ENCODE assay signal across 1 cellular context in genomic region chr13:98405690-98406344, GRCh38.
TF ChIP-seq lines count a peak whose summit lies in the region.

No MANE protein-coding gene starts in this region.

TF ChIP-seq in HepG2, 621 proteins besides CTCF, POLR2A, EP300 and RAD21 (continued from another document):
- TF ChIP-seq AHDC1 (CRISPR knock-in tag; IDR thresholded peaks at IDR 0.05; ENCODE audit: borderline replicate concordance) (no peak), WIZ (CRISPR knock-in tag; IDR thresholded peaks at IDR 0.05) (no peak), POLR2AphosphoS5 (IDR thresholded peaks at IDR 0.05; ENCODE audit: low read depth, low read length) (0 out of 2 replicates have a peak, but pooled peaks have one; percentile 16), MAFK (conservative IDR thresholded peaks at IDR 0.05 in 1 of 2, IDR thresholded peaks at IDR 0.05 in 1 of 2; ENCODE audit: low read length in 2 of 2) (peak; percentile 77 to 83), POLR2AphosphoS2 (IDR thresholded peaks at IDR 0.05; ENCODE audit: low read depth, low read length) (0 out of 2 replicates have a peak, but pooled peaks have one; percentile 41), HOXA9 (CRISPR knock-in tag; IDR thresholded peaks at IDR 0.05; ENCODE audit: borderline replicate concordance) (no peak), RFXANK (CRISPR knock-in tag; IDR thresholded peaks at IDR 0.05) (no peak), ZFP62 (CRISPR knock-in tag; IDR thresholded peaks at IDR 0.05) (no peak), FOXA3 (CRISPR knock-in tag; IDR thresholded peaks at IDR 0.05) (0 out of 2 replicates have a peak, but pooled peaks have one; percentile 23), HNF4A (CRISPR knock-in tag; IDR thresholded peaks at IDR 0.05) (peak; percentile 47; the same call in 1 of the 2 replicates), CENPX (CRISPR knock-in tag; IDR thresholded peaks at IDR 0.05) (no peak), TCF7 (IDR thresholded peaks at IDR 0.05; ENCODE audit: low read depth) (0 out of 2 replicates have a peak, but pooled peaks have one; percentile 6), ZNF33B (CRISPR knock-in tag; IDR thresholded peaks at IDR 0.05) (no peak), CREB3 (CRISPR knock-in tag; IDR thresholded peaks at IDR 0.05) (no peak), ARID3A (IDR thresholded peaks at IDR 0.05; ENCODE audit: low read depth, low read length) (peak; percentile 40; the same call in 1 of the 2 replicates), RARG (CRISPR knock-in tag; IDR thresholded peaks at IDR 0.05; ENCODE audit: low read depth) (no peak), ZNF788 (CRISPR knock-in tag; IDR thresholded peaks at IDR 0.05; ENCODE audit: borderline replicate concordance) (no peak), ZNF205 (CRISPR knock-in tag; IDR thresholded peaks at IDR 0.05) (no peak), TBX3 (IDR thresholded peaks at IDR 0.05; ENCODE audit: borderline replicate concordance) (peak; percentile 68), ZMAT5 (CRISPR knock-in tag; IDR thresholded peaks at IDR 0.05; ENCODE audit: borderline replicate concordance, low read depth) (no peak), ZNF619 (CRISPR knock-in tag; IDR thresholded peaks at IDR 0.05) (no peak)
